ENCODE assay signal across 14 cellular contexts in genomic region chr20:58630063-58630462, GRCh38. TPM values are rescaled to one million over a fixed set of nuclear protein-coding genes. Genes with fewer than 3 reads are reported as not detected.
A peak's percentile ranks its signal among the peaks of the same experiment; 100 is the strongest.
DNase-seq lines count a peak whose midpoint lies in the region; ATAC-seq and TF ChIP-seq lines count a peak whose summit lies in the region.
"Had no signal": no experiment of that assay in that cellular context is flagged by ENCODE, and none has a peak within 500 bp of the region (broad histone marks: within the 10 kb centered on the region; RNA-seq: fewer than 3 reads in every experiment).

No MANE protein-coding gene starts in this region.

- H3K4me3 ChIP-seq in HCT116 (replicated peaks in 1 of 2; ENCODE audit: low read depth in 1 of 2, low read length in 2 of 2) (no peak overlapping the region), SJSA1 (no peak overlapping the region), spleen (no peak overlapping the region)
- H3K4me3 ChIP-seq: neural progenitor cell, sigmoid colon had no signal

- no peaks in the 10 kb centered on the region for H3K36me3 ChIP-seq in HCT116 (ENCODE audit: control insufficient read depth in 1 of 2, insufficient read depth in 2 of 2, low read length in 2 of 2)
- no peaks in the 10 kb centered on the region for H3K36me3 ChIP-seq in SJSA1
- no peaks in the 10 kb centered on the region for H3K36me3 ChIP-seq in spleen
- H3K36me3 ChIP-seq: neural progenitor cell, sigmoid colon had no signal

- no peak overlapping the region for H3K27ac ChIP-seq in HCT116 (ENCODE audit: low read depth, low read length)
- H3K27ac ChIP-seq in SJSA1: peak overlapping the region; percentile 83
- no peak overlapping the region for H3K27ac ChIP-seq in spleen
- H3K27ac ChIP-seq: neural progenitor cell, sigmoid colon had no signal

- H3K4me1 ChIP-seq in HCT116 (ENCODE audit: control insufficient read depth in 1 of 2, insufficient read depth in 2 of 2, low read length in 2 of 2) (peaks cover 3 to 32% of the 10 kb centered on the region in 2 experiments; a peak in 3 of 4 replicates), SJSA1 (replicated peaks) (peaks cover 52% of the 10 kb centered on the region), spleen (peaks cover 0 to 24% (median 8%) of the 10 kb centered on the region in 6 donors)
- H3K4me1 ChIP-seq: neural progenitor cell had no signal

- peak; percentile 45; the same call in 1 of the 2 replicates for ATAC-seq in HCT116
- ATAC-seq: activated CD4-positive, alpha-beta T cell treated with anti-CD3 and anti-CD28 coated beads for 36 hours; activated T-cell treated with anti-CD3 and anti-CD28 coated beads, Interleukin-2, amount 50 U/mL, for 4 hours had no signal

- no peaks in the 10 kb centered on the region for H4K20me1 ChIP-seq in HCT116 (ENCODE audit: insufficient read depth)

- intact Hi-C loops in HCT116 (cut with micrococcal nuclease): no loop called here
- intact Hi-C loops in spleen (cut with DNase I; ENCODE audit: low total_unique reads): no loop called here

- no peaks in the 10 kb centered on the region for H3K9me2 ChIP-seq in HCT116 (ENCODE audit: insufficient read depth)

- no TSS peak for BruUV-seq in HCT116 (replicated peaks; lab: Mats Ljungman, UMichigan)

- no peaks in the 10 kb centered on the region for H3K9me3 ChIP-seq in HCT116 (ENCODE audit: control insufficient read depth in 1 of 2, insufficient read depth in 1 of 2, low read depth in 1 of 2, low read length in 2 of 2)
- no peaks in the 10 kb centered on the region for H3K9me3 ChIP-seq in SJSA1 (replicated peaks)
- no peaks in the 10 kb centered on the region for H3K9me3 ChIP-seq in spleen
- H3K9me3 ChIP-seq: sigmoid colon had no signal

- H2AFZ ChIP-seq in HCT116 (ENCODE audit: low read depth, low read length, poor library complexity, severe bottlenecking): no peak overlapping the region
- H2AFZ ChIP-seq: neural progenitor cell had no signal

- CTCF ChIA-PET in HCT116 (lab: Charles Lee): interaction anchor here (1.2 kb wide), 1 partner anchor 8 kb away, joined by 3 read pairs; no protein-coding TSS in a partner anchor

- no peak for TF ChIP-seq RAD21 in HCT116 (IDR thresholded peaks at IDR 0.05; ENCODE audit: low read depth)

- H3K9ac ChIP-seq in HCT116 (ENCODE audit: low read length): no peak overlapping the region
- H3K9ac ChIP-seq: neural progenitor cell had no signal

- TF ChIP-seq CTCF in HCT116 (IDR thresholded peaks at IDR 0.05 in 2 of 3, conservative IDR thresholded peaks at IDR 0.05 in 1 of 3; ENCODE audit: borderline replicate concordance in 1 of 3, insufficient read depth in 1 of 3, low read depth in 2 of 3, low read length in 2 of 3): no peak
- TF ChIP-seq CTCF in spleen (IDR thresholded peaks at IDR 0.05 in 8 of 11, conservative IDR thresholded peaks at IDR 0.05 in 3 of 11): no peak

- DNase-seq in HCT116 (ENCODE audit: low read depth, low spot score) (no peak), SJSA1 (ENCODE audit: low read depth in 1 of 2, low spot score in 2 of 2) (peak; percentile 82 to 88), fibroblast of gingiva (ENCODE audit: low read depth) (peak; percentile 24), spleen (peak; percentile 13), NCI-H2029 treated with DMSO at 0.1 percent for 48 hours (lab: John Stamatoyannopoulos, UW) (no peak), SIG-M5 (lab: John Stamatoyannopoulos, UW) (no peak)
- DNase-seq in activated CD4-positive, alpha-beta T cell treated with anti-CD3 and anti-CD28 coated beads for 1 hour: no peak
- DNase-seq: activated CD4-positive, alpha-beta T cell treated with anti-CD3 and anti-CD28 coated beads for 36 hours; activated T-cell treated with anti-CD3 and anti-CD28 coated beads, Interleukin-2, amount 50 U/mL, for 4 hours; Calu3; hippocampal formation; NCI-H2029; sigmoid colon had no signal

- H3K4me2 ChIP-seq in HCT116 (ENCODE audit: low read length): peak overlapping the region; percentile 43
- H3K4me2 ChIP-seq: neural progenitor cell had no signal

- H3K27me3 ChIP-seq in HCT116 (ENCODE audit: insufficient read depth, low read length): no peaks in the 10 kb centered on the region
- H3K27me3 ChIP-seq in SJSA1 (replicated peaks): no peaks in the 10 kb centered on the region
- H3K27me3 ChIP-seq in spleen (replicated peaks in 1 of 7): peaks cover 0 to 8% (median 0%) of the 10 kb centered on the region in 7 donors
- H3K27me3 ChIP-seq: neural progenitor cell, sigmoid colon had no signal

- WGBS in spleen, 5 donors: 21 to 46% (median 38%) methylated on average over 4 of the region's 4 CpGs

- no peak for TF ChIP-seq POLR2A in HCT116 (IDR thresholded peaks at IDR 0.05; ENCODE audit: borderline replicate concordance, extremely low read depth, insufficient read depth, insufficient read length)
- TF ChIP-seq POLR2A in spleen (IDR thresholded peaks at IDR 0.05): no peak

- RAD21 ChIA-PET in HCT116 (lab: Charles Lee; ENCODE audit: low non-redundant PET in 1 of 2, low total read pairs in 2 of 2, uncharacterized antibody in 2 of 2, unreplicated experiment in 2 of 2): no interaction called here

- no peaks in the 10 kb centered on the region for H3K79me2 ChIP-seq in HCT116 (ENCODE audit: insufficient read depth, low read length)

- POLR2A ChIA-PET in HCT116 (lab: Charles Lee): no interaction called here

TF ChIP-seq in HCT116, 20 proteins besides CTCF, POLR2A, EP300 and RAD21:
- no peak for TF ChIP-seq ATF3 (IDR thresholded peaks at IDR 0.05)
- no peak for TF ChIP-seq SIN3A (IDR thresholded peaks at IDR 0.05; ENCODE audit: low read depth)
- no peak for TF ChIP-seq ELF1 (IDR thresholded peaks at IDR 0.05; ENCODE audit: borderline replicate concordance, low read depth)
- no peak for TF ChIP-seq SP1 (IDR thresholded peaks at IDR 0.05; ENCODE audit: low read depth)
- TF ChIP-seq JUND (IDR thresholded peaks at IDR 0.05): no peak; the same call in 1 of the 2 replicates
- no peak for TF ChIP-seq ZNF274 (IDR thresholded peaks at IDR 0.05; ENCODE audit: low read depth, low read length)
- no peak for TF ChIP-seq ZFX (IDR thresholded peaks at IDR 0.05)
- TF ChIP-seq REST (IDR thresholded peaks at IDR 0.05; ENCODE audit: low read depth): no peak
TF ChIP-seq in HCT116: peak in this region for 0.

RNA-seq across cellular contexts. Expression of gene STX16, which starts 21.0 kb away (rescaled TPM):
- total RNA-seq in HCT116 (2021; ENCODE audit: unreplicated experiment) (55.1 TPM), spleen (100 to 1,000 TPM in 1 of 7 donors, 10 to 100 TPM in 6; 62.6 to 105 (median 83.6) TPM)
- polyA plus RNA-seq in HCT116 (2012): 48.5 and 50.3 TPM in 2 replicates
- 26.2 and 32.7 TPM in 2 replicates for total RNA-seq in SJSA1 (2014; rRNA removed; shearing (Covaris generic))
- polyA plus RNA-seq in spleen: 10 to 100 TPM; 34.4 to 47.3 (median 43.5) TPM

Comparison
In these comparisons a context has a peak if more than half of its experiments do, and no peak if none do; other contexts are left out.
1. DNase-seq: peak in SJSA1 (2 of 2), fibroblast of gingiva (single experiment) and spleen (single experiment); none in HCT116 (single experiment), activated CD4-positive, alpha-beta T cell treated with anti-CD3 and anti-CD28 coated beads for 1 hour (single experiment), NCI-H2029 treated with DMSO at 0.1 percent for 48 hours (single experiment) and SIG-M5 (single experiment).